In genomic region chr17:47949197-47949759, GRCh38 we compare ENCODE assay signal across 1 cellular context.
A peak's percentile ranks its signal among the peaks of the same experiment; 100 is the strongest.
TF ChIP-seq lines count a peak whose summit lies in the region.

No MANE protein-coding gene starts in this region.

TF ChIP-seq in H1, 55 proteins besides CTCF, POLR2A, EP300 and RAD21 (continued from another document):
- TF ChIP-seq CTBP2 (IDR thresholded peaks at IDR 0.05; ENCODE audit: borderline replicate concordance, insufficient read depth, insufficient read length, low read length) (no peak), JUN (IDR thresholded peaks at IDR 0.05; ENCODE audit: low read depth, low read length) (no peak), SP2 (IDR thresholded peaks at IDR 0.05; ENCODE audit: low read length) (no peak), ATF2 (IDR thresholded peaks at IDR 0.05; ENCODE audit: low read length) (no peak), RXRA (IDR thresholded peaks at IDR 0.05; ENCODE audit: insufficient read depth, low read depth, low read length) (no peak), MAX (IDR thresholded peaks at IDR 0.05) (no peak), KDM4A (IDR thresholded peaks at IDR 0.05; ENCODE audit: low read depth, low read length, severe bottlenecking) (peak; percentile 23), SP1 (IDR thresholded peaks at IDR 0.05; ENCODE audit: low read depth, low read length) (0 out of 2 replicates have a peak, but pooled peaks have one; percentile 25), POLR2AphosphoS5 (IDR thresholded peaks at IDR 0.05; ENCODE audit: low read depth, low read length) (no peak), SP4 (IDR thresholded peaks at IDR 0.05; ENCODE audit: low read length) (no peak), TAF1 (IDR thresholded peaks at IDR 0.05; ENCODE audit: low read depth, low read length) (no peak), GABPA (IDR thresholded peaks at IDR 0.05; ENCODE audit: borderline replicate concordance, insufficient read depth, low read length) (peak; percentile 67; the same call in 1 of the 2 replicates), RNF2 (IDR thresholded peaks at IDR 0.05; ENCODE audit: borderline replicate concordance, low read depth, low read length, missing control alignments, poor library complexity, severe bottlenecking) (no peak), CBX8 (IDR thresholded peaks at IDR 0.05; ENCODE audit: borderline replicate concordance, low read depth, low read length) (no peak)
